13 cellular contexts compared by ENCODE assay signal in the genomic region with DNA sequence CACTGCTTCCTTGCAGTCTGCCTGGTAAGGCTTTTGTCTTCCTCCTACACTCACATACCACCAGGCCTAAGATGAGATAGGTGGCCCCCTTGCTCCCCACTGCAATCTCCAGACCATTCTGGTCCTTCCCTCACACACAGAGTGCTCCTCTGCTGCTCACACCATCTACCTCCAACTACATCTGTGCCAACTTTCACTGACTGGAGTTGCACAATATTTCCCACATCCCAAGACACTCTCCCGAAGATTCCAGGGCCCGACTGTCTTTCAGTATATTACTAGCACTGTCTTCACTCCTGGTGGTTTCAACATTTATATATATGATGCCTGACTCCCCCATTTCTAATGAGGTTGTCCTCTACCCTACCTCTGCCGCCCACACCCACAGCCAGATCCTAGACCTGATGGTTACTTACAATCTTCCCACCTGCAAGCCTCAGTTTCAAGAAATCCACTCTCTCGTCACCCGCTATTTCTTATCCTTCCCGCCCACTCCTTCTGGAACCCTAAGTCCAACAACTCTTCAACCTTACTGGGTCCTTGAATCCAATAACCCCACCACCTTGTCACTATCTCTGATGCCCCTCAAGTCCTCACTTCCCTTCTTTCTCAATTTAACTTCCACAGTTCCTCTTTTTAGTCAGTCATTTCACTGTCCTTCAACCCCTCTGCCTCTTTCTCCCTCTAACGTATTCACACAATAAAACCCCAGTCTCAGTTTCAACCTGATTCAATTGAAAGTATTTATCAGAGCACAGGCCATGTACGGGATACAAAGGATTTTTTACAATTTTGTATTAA. TPM values are rescaled to one million over a fixed set of nuclear protein-coding genes. Genes with fewer than 3 reads are reported as not detected.
DNase-seq lines count a peak whose midpoint lies in the region; ATAC-seq and TF ChIP-seq lines count a peak whose summit lies in the region.
"Had no signal": no experiment of that assay in that cellular context is flagged by ENCODE, and none has a peak within 500 bp of the region (broad histone marks: within the 10 kb centered on the region; RNA-seq: fewer than 3 reads in every experiment).

No MANE protein-coding gene starts in this region.

- ATAC-seq in GM18873 (IDR thresholded peaks at IDR 0.05; ENCODE audit: low FRiP score, unreplicated experiment) (peak; percentile 45), HG02588 (IDR thresholded peaks at IDR 0.05; ENCODE audit: unreplicated experiment) (peak; percentile 68), HG03571 (IDR thresholded peaks at IDR 0.05; ENCODE audit: unreplicated experiment) (peak; percentile 79), memory B cell (ENCODE audit: low read depth) (peak; percentile 70)
- ATAC-seq: activated naive CD4-positive, alpha-beta T cell treated with anti-CD3 and anti-CD28 coated beads, Interleukin-2, amount 50 U/mL, for 72 hours; stimulated activated naive CD8-positive, alpha-beta T cell treated with anti-CD3 and anti-CD28 coated beads, Interleukin-15, Interleukin-2, amounts not matched to agents 100 U/mL and 50 U/mL, for 24 hours had no signal

- no peak for TF ChIP-seq CTCF in glutamatergic neuron (IDR thresholded peaks at IDR 0.05; ENCODE audit: partially characterized antibody, unreplicated experiment)

- peaks cover 2% of the 10 kb centered on the region for H3K36me3 Mint-ChIP-seq in memory B cell
- H3K36me3 Mint-ChIP-seq in glutamatergic neuron (ENCODE audit: unreplicated experiment) = no peaks in the 10 kb centered on the region
- H3K36me3 Mint-ChIP-seq: activated naive CD4-positive, alpha-beta T cell treated with anti-CD3 and anti-CD28 coated beads, Interleukin-2, amount 50 U/mL, for 72 hours had no signal

- H3K9me3 Mint-ChIP-seq in memory B cell = no peaks in the 10 kb centered on the region
- H3K9me3 Mint-ChIP-seq in glutamatergic neuron (ENCODE audit: unreplicated experiment) = no peaks in the 10 kb centered on the region
- H3K9me3 Mint-ChIP-seq: activated naive CD4-positive, alpha-beta T cell treated with anti-CD3 and anti-CD28 coated beads, Interleukin-2, amount 50 U/mL, for 72 hours had no signal

- H3K4me1 Mint-ChIP-seq in memory B cell (peaks cover 18% of the 10 kb centered on the region), glutamatergic neuron (ENCODE audit: low read depth, unreplicated experiment) (peaks cover 8% of the 10 kb centered on the region)

- DNase-seq in memory B cell (ENCODE audit: low spot score in 2 of 2) (no peak), NCI-H1048 (lab: John Stamatoyannopoulos, UW) (no peak), glutamatergic neuron (no peak), NCI-H446 treated with DMSO at 0.1 percent for 48 hours (lab: John Stamatoyannopoulos, UW) (no peak)
- no peak for DNase-seq in activated CD4-positive, CD25-positive, alpha-beta regulatory T cell (lab: John Stamatoyannopoulos, UW)
- DNase-seq: NCI-H226; small intestine; stimulated activated naive CD8-positive, alpha-beta T cell treated with anti-CD3 and anti-CD28 coated beads, Interleukin-15, Interleukin-2, amounts not matched to agents 100 U/mL and 50 U/mL, for 24 hours; T-helper 9 cell had no signal

- H3K4me3 Mint-ChIP-seq in memory B cell (no peak overlapping the region), glutamatergic neuron (ENCODE audit: unreplicated experiment) (no peak overlapping the region)

- no peak overlapping the region for H3K27ac Mint-ChIP-seq in memory B cell
- no peak overlapping the region for H3K27ac Mint-ChIP-seq in glutamatergic neuron (ENCODE audit: unreplicated experiment)
- H3K27ac Mint-ChIP-seq: activated naive CD4-positive, alpha-beta T cell treated with anti-CD3 and anti-CD28 coated beads, Interleukin-2, amount 50 U/mL, for 72 hours had no signal

- H3K27me3 Mint-ChIP-seq in memory B cell (no peaks in the 10 kb centered on the region), glutamatergic neuron (ENCODE audit: unreplicated experiment) (no peaks in the 10 kb centered on the region)

RNA-seq across cellular contexts. Expression of a gene that starts 21.6 kb away (rescaled TPM):
- 60.9 TPM for total RNA-seq in glutamatergic neuron (ENCODE audit: unreplicated experiment)
